Comparison of ENCODE assay signal across 9 cellular contexts in the genomic region with DNA sequence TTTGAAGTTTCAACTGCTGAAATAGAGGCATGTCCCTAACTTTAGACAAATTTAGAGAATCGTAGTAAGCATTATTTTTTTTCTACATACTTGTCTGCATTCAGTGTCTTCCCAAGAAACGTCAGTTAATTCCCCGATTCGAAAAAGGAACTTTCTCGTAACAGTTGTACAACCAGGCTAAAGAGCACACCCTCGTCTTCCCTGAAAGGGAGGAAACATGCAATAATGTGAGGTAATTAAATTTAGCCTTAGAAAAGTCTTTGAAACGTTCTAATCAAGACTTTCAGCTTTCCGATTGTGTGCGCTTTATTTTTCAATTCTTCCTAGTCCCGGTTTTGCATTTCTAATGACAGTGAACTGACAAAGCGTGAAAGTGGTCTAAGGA. TPM values are rescaled to one million over a fixed set of nuclear protein-coding genes. Genes with fewer than 3 reads are reported as not detected.
DNase-seq lines count a peak whose midpoint lies in the region; ATAC-seq and TF ChIP-seq lines count a peak whose summit lies in the region.
"Had no signal": no experiment of that assay in that cellular context is flagged by ENCODE, and none has a peak within 500 bp of the region (broad histone marks: within the 10 kb centered on the region; RNA-seq: fewer than 3 reads in every experiment).

No MANE protein-coding gene starts in this region.

- H2AFZ ChIP-seq in HCT116 (ENCODE audit: low read depth, low read length, poor library complexity, severe bottlenecking) (peak overlapping the region; percentile 99), hepatocyte (peak overlapping the region; percentile 85), smooth muscle cell (ENCODE audit: low read depth) (peak overlapping the region; percentile 94)

- H3K9me2 ChIP-seq in HCT116 (ENCODE audit: insufficient read depth) (no peaks in the 10 kb centered on the region), hepatocyte (replicated peaks; ENCODE audit: insufficient read depth) (no peaks in the 10 kb centered on the region)

- peak overlapping the region; percentile 74 for H3K4me3 Mint-ChIP-seq in activated CD8-positive, alpha-beta T cell treated with anti-CD3 and anti-CD28 coated beads for 36 hours

- TF ChIP-seq POLR2A in HCT116 (IDR thresholded peaks at IDR 0.05; ENCODE audit: borderline replicate concordance, extremely low read depth, insufficient read depth, insufficient read length) = no peak

- H3K4me3 ChIP-seq in HCT116 (replicated peaks in 1 of 2; ENCODE audit: low read depth in 1 of 2, low read length in 2 of 2) = peak overlapping the region; percentile 69
- H3K4me3 ChIP-seq in hepatocyte = peak overlapping the region; percentile 72
- peak overlapping the region; percentile 58 for H3K4me3 ChIP-seq in smooth muscle cell

- POLR2A ChIA-PET in HCT116 (lab: Charles Lee) = interaction anchor here (1.2 kb wide), 1 partner anchor 84 kb away, joined by 4 read pairs; no protein-coding TSS in a partner anchor
- POLR2A ChIA-PET in activated CD8-positive, alpha-beta T cell treated with anti-CD3 and anti-CD28 coated beads for 36 hours (lab: Charles Lee) = interaction anchor here (0.9 kb wide), 1 partner anchor 14 kb away, joined by 3 read pairs; no protein-coding TSS in a partner anchor

- TF ChIP-seq CTCF in HCT116 (IDR thresholded peaks at IDR 0.05 in 2 of 3, conservative IDR thresholded peaks at IDR 0.05 in 1 of 3; ENCODE audit: borderline replicate concordance in 1 of 3, insufficient read depth in 1 of 3, low read depth in 2 of 3, low read length in 2 of 3) (no peak), hepatocyte (IDR thresholded peaks at IDR 0.05; ENCODE audit: poor library complexity) (no peak), smooth muscle cell (IDR thresholded peaks at IDR 0.05; ENCODE audit: borderline replicate concordance, insufficient read depth, poor library complexity, severe bottlenecking) (no peak)
- no peak for TF ChIP-seq CTCF in activated CD8-positive, alpha-beta T cell treated with anti-CD3 and anti-CD28 coated beads for 36 hours (IDR thresholded peaks at IDR 0.05)

- H3K4me1 ChIP-seq in HCT116 (ENCODE audit: control insufficient read depth in 1 of 2, insufficient read depth in 2 of 2, low read length in 2 of 2) = peaks cover 8 to 27% of the 10 kb centered on the region in 2 experiments; a peak in 3 of 4 replicates
- no peaks in the 10 kb centered on the region for H3K4me1 ChIP-seq in hepatocyte (ENCODE audit: insufficient read depth)
- peaks cover 36% of the 10 kb centered on the region for H3K4me1 ChIP-seq in smooth muscle cell (ENCODE audit: low read depth)

- H3K9me3 Mint-ChIP-seq in activated CD8-positive, alpha-beta T cell treated with anti-CD3 and anti-CD28 coated beads for 36 hours = no peaks in the 10 kb centered on the region

- H3K27ac ChIP-seq in HCT116 (ENCODE audit: low read depth, low read length) (peak overlapping the region; percentile 67; the same call in 1 of the 2 replicates), hepatocyte (peak overlapping the region; percentile 78), smooth muscle cell (ENCODE audit: low read depth) (peak overlapping the region; percentile 88)

- ATAC-seq in HCT116 (no peak), GM18868 (IDR thresholded peaks at IDR 0.05; ENCODE audit: unreplicated experiment) (no peak)
- ATAC-seq in activated CD8-positive, alpha-beta T cell treated with anti-CD3 and anti-CD28 coated beads for 36 hours = no peak

- no peak for DNase-seq in HCT116 (ENCODE audit: low read depth, low spot score)
- DNase-seq in activated CD8-positive, alpha-beta T cell treated with anti-CD3 and anti-CD28 coated beads for 36 hours = no peak
- DNase-seq in hepatocyte (ENCODE audit: low spot score) = no peak
- no peak for DNase-seq in smooth muscle cell (lab: John Stamatoyannopoulos, UW; ENCODE audit: unreplicated experiment)
- DNase-seq in HUDEP-2 (lab: John Stamatoyannopoulos, UW; ENCODE audit: unreplicated experiment in 76 of 76) = no peak
- DNase-seq in stimulated activated CD4-positive, alpha-beta T cell treated with anti-CD3 and anti-CD28 coated beads, Interleukin-15, amount 100 ng/mL, for 24 hours = no peak
- no peak for DNase-seq in Ammon's horn (ENCODE audit: low spot score)
- DNase-seq: cortex of kidney had no signal

- CTCF ChIA-PET in HCT116 (lab: Charles Lee) = no interaction called here
- CTCF ChIA-PET in activated CD8-positive, alpha-beta T cell treated with anti-CD3 and anti-CD28 coated beads for 36 hours (lab: Charles Lee) = interaction anchor here (1.0 kb wide), 1 partner anchor 32 kb away, joined by 3 read pairs; no protein-coding TSS in a partner anchor

- RAD21 ChIA-PET in HCT116 (lab: Charles Lee; ENCODE audit: low non-redundant PET in 1 of 2, low total read pairs in 2 of 2, uncharacterized antibody in 2 of 2, unreplicated experiment in 2 of 2) = no interaction called here

- H4K20me1 ChIP-seq in HCT116 (ENCODE audit: insufficient read depth) (no peaks in the 10 kb centered on the region), hepatocyte (ENCODE audit: insufficient read depth, poor library complexity, severe bottlenecking) (no peaks in the 10 kb centered on the region), smooth muscle cell (ENCODE audit: low read depth) (no peaks in the 10 kb centered on the region)

- H3K9me3 ChIP-seq in HCT116 (ENCODE audit: control insufficient read depth in 1 of 2, insufficient read depth in 1 of 2, low read depth in 1 of 2, low read length in 2 of 2) (no peaks in the 10 kb centered on the region), hepatocyte (ENCODE audit: low read depth) (no peaks in the 10 kb centered on the region), smooth muscle cell (replicated peaks; ENCODE audit: low read depth) (no peaks in the 10 kb centered on the region)

- peaks cover 42% of the 10 kb centered on the region for H3K27me3 Mint-ChIP-seq in activated CD8-positive, alpha-beta T cell treated with anti-CD3 and anti-CD28 coated beads for 36 hours

- TF ChIP-seq RAD21 in HCT116 (IDR thresholded peaks at IDR 0.05; ENCODE audit: low read depth) = no peak

- H3K4me1 Mint-ChIP-seq in activated CD8-positive, alpha-beta T cell treated with anti-CD3 and anti-CD28 coated beads for 36 hours (ENCODE audit: low read depth) = peaks cover 18% of the 10 kb centered on the region

- H3K9ac ChIP-seq in HCT116 (ENCODE audit: low read length) (peak overlapping the region; percentile 67), smooth muscle cell (ENCODE audit: low read depth) (peak overlapping the region; percentile 84)

- H3K36me3 Mint-ChIP-seq in activated CD8-positive, alpha-beta T cell treated with anti-CD3 and anti-CD28 coated beads for 36 hours (ENCODE audit: low read depth) = no peaks in the 10 kb centered on the region

- peak overlapping the region; percentile 81 for H3K27ac Mint-ChIP-seq in activated CD8-positive, alpha-beta T cell treated with anti-CD3 and anti-CD28 coated beads for 36 hours

- intact Hi-C loops in HCT116 (cut with micrococcal nuclease) = loop anchor here (2.0 to 10.0 kb wide), 2 partner anchors 85 to 361 kb away; a partner anchor contains a TSS
- intact Hi-C loops in activated CD8-positive, alpha-beta T cell treated with anti-CD3 and anti-CD28 coated beads for 36 hours (cut with micrococcal nuclease) = no loop called here

- H3K79me2 ChIP-seq in HCT116 (ENCODE audit: insufficient read depth, low read length) (peaks cover 11% of the 10 kb centered on the region; the same call in 1 of the 2 replicates), hepatocyte (peaks cover 43% of the 10 kb centered on the region), smooth muscle cell (ENCODE audit: low read depth) (peaks cover 9% of the 10 kb centered on the region)

- WGBS in hepatocyte (ENCODE audit: low lambda C conversion rate, missing lambda C conversion rate) = 13% methylated on average over 11 of the region's 11 CpGs
- 9% methylated on average over 11 of the region's 11 CpGs for WGBS in smooth muscle cell (ENCODE audit: low lambda C conversion rate)

- H3K27me3 ChIP-seq in HCT116 (ENCODE audit: insufficient read depth, low read length) (peaks cover 3% of the 10 kb centered on the region; the same call in 1 of the 2 replicates), hepatocyte (no peaks in the 10 kb centered on the region), smooth muscle cell (ENCODE audit: low read depth) (no peaks in the 10 kb centered on the region)

- H3F3A ChIP-seq in smooth muscle cell (ENCODE audit: low read depth) = peaks cover 10% of the 10 kb centered on the region

- H3K4me2 ChIP-seq in HCT116 (ENCODE audit: low read length) (peak overlapping the region; percentile 81), hepatocyte (peak overlapping the region; percentile 81), smooth muscle cell (peak overlapping the region; percentile 90)

- no peaks in the 10 kb centered on the region for H3K36me3 ChIP-seq in HCT116 (ENCODE audit: control insufficient read depth in 1 of 2, insufficient read depth in 2 of 2, low read length in 2 of 2)
- H3K36me3 ChIP-seq in hepatocyte (replicated peaks; ENCODE audit: insufficient read depth, low read depth) = peaks cover 5% of the 10 kb centered on the region
- no peaks in the 10 kb centered on the region for H3K36me3 ChIP-seq in smooth muscle cell (ENCODE audit: low read depth)

- no TSS peak for BruUV-seq in HCT116 (replicated peaks; lab: Mats Ljungman, UMichigan)

TF ChIP-seq in HCT116, 20 proteins besides CTCF, POLR2A, EP300 and RAD21 (continues in another document):
- TF ChIP-seq ZFX (IDR thresholded peaks at IDR 0.05) = no peak
- no peak for TF ChIP-seq CBX3 (IDR thresholded peaks at IDR 0.05; ENCODE audit: low read depth)
- TF ChIP-seq POLR2AphosphoS5 (IDR thresholded peaks at IDR 0.05; ENCODE audit: low read depth, low read length) = no peak
- no peak for TF ChIP-seq SIN3A (IDR thresholded peaks at IDR 0.05; ENCODE audit: low read depth)
- TF ChIP-seq, protein P1, sequence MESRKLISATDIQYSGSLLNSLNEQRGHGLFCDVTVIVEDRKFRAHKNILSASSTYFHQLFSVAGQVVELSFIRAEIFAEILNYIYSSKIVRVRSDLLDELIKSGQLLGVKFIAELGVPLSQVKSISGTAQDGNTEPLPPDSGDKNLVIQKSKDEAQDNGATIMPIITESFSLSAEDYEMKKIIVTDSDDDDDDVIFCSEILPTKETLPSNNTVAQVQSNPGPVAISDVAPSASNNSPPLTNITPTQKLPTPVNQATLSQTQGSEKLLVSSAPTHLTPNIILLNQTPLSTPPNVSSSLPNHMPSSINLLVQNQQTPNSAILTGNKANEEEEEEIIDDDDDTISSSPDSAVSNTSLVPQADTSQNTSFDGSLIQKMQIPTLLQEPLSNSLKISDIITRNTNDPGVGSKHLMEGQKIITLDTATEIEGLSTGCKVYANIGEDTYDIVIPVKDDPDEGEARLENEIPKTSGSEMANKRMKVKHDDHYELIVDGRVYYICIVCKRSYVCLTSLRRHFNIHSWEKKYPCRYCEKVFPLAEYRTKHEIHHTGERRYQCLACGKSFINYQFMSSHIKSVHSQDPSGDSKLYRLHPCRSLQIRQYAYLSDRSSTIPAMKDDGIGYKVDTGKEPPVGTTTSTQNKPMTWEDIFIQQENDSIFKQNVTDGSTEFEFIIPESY (IDR thresholded peaks at IDR 0.05; ENCODE audit: extremely low read depth, insufficient replicate concordance, low read length) = no peak

RNA-seq across cellular contexts. Expression of a gene that starts 0.4 kb away (rescaled TPM):
- total RNA-seq in HCT116 (2021; ENCODE audit: unreplicated experiment) (12.9 TPM), hepatocyte (42.3 and 44.1 TPM in 2 replicates), smooth muscle cell (6.8 and 7.2 TPM in 2 replicates)
- polyA plus RNA-seq in HCT116 (2012) = 7.1 and 11.5 TPM in 2 replicates
- total RNA-seq in activated CD8-positive, alpha-beta T cell treated with anti-CD3 and anti-CD28 coated beads for 36 hours = under 1 TPM; 0.34 to 0.74 TPM
- polyA plus RNA-seq in hepatocyte (32.3 and 39.6 TPM in 2 replicates), smooth muscle cell (2.1 and 3.1 TPM in 2 replicates)
